Comparison of ENCODE assay signal across 18 cellular contexts in genomic region chr9:110041452-110041851, GRCh38.
DNase-seq lines count a peak whose midpoint lies in the region; ATAC-seq, FAIRE-seq and TF ChIP-seq lines count a peak whose summit lies in the region.
"Had no signal": no experiment of that assay in that cellular context is flagged by ENCODE, and none has a peak within 500 bp of the region (broad histone marks: within the 10 kb centered on the region; RNA-seq: fewer than 3 reads in every experiment).

No MANE protein-coding gene starts in this region.

- no peak for TF ChIP-seq CTCF in heart right ventricle (IDR thresholded peaks at IDR 0.05)
- no peak for TF ChIP-seq CTCF in sigmoid colon (IDR thresholded peaks at IDR 0.05)
- no peak for TF ChIP-seq CTCF in pancreas (IDR thresholded peaks at IDR 0.05)

- H3K27me3 ChIP-seq in heart right ventricle (no peaks in the 10 kb centered on the region), sigmoid colon (no peaks in the 10 kb centered on the region), aorta (ENCODE audit: control insufficient read depth in 1 of 2, insufficient read depth in 2 of 2, low read length in 1 of 2) (no peaks in the 10 kb centered on the region), pancreas (no peaks in the 10 kb centered on the region)

- no peak overlapping the region for H3K4me3 ChIP-seq in heart right ventricle
- H3K4me3 ChIP-seq in sigmoid colon, result no peak overlapping the region
- no peak overlapping the region for H3K4me3 ChIP-seq in aorta (ENCODE audit: low read length in 2 of 2)
- H3K4me3 ChIP-seq in pancreas, result no peak overlapping the region

- intact Hi-C loops in Right ventricle myocardium superior (cut with DNase I) (no loop called here), Right ventricle myocardium inferior (cut with DNase I) (no loop called here), heart right ventricle (cut with DNase I) (loop anchor here in 2 of 10 donors (2.0 to 5.0 kb wide), 2 partner anchors 63 to 129 kb away; no protein-coding TSS in a partner anchor), sigmoid colon (cut with DNase I) (no loop called here), aorta (cut with DNase I) (loop anchor here in 1 of 2 donors (10.0 kb wide), 1 partner anchor 137 kb away; no protein-coding TSS in a partner anchor), pancreas (cut with DNase I) (no loop called here)

- H3K9me3 ChIP-seq in heart right ventricle (no peaks in the 10 kb centered on the region), sigmoid colon (no peaks in the 10 kb centered on the region), aorta (ENCODE audit: control insufficient read depth, low read length) (no peaks in the 10 kb centered on the region), pancreas (no peaks in the 10 kb centered on the region)

- peak; percentile 34 for ATAC-seq in Right ventricle myocardium superior (ENCODE audit: poor library complexity)
- no peak for ATAC-seq in Right ventricle myocardium inferior
- ATAC-seq in heart right ventricle, result peak in 6 of 8 donors; percentile 22 to 63 (median 46)
- no peak for ATAC-seq in aorta (ENCODE audit: low FRiP score)
- no peak for ATAC-seq in pancreas
- ATAC-seq: HCT116 had no signal

- no peak for TF ChIP-seq EP300 in sigmoid colon (IDR thresholded peaks at IDR 0.05)

- no peaks in the 10 kb centered on the region for H3K36me3 ChIP-seq in heart right ventricle
- H3K36me3 ChIP-seq in sigmoid colon, result no peaks in the 10 kb centered on the region
- H3K36me3 ChIP-seq in aorta (ENCODE audit: control insufficient read depth in 1 of 2, insufficient read depth in 2 of 2, low read length in 1 of 2), result no peaks in the 10 kb centered on the region
- H3K36me3 ChIP-seq in pancreas, result no peaks in the 10 kb centered on the region

- 53 to 56% methylated on average over 5 of the region's 5 CpGs for WGBS in heart right ventricle, 2 donors
- 73 to 90% methylated on average over 5 of the region's 5 CpGs for WGBS in sigmoid colon, 2 donors
- 64 to 65% methylated on average over 5 of the region's 5 CpGs for WGBS in aorta, 2 donors
- WGBS in pancreas, 2 donors, result 71 to 75% methylated on average over 5 of the region's 5 CpGs

- H3K27ac ChIP-seq in heart right ventricle (peak overlapping the region in 9 of 10 donors; percentile 25 to 80 (median 59)), sigmoid colon (peak overlapping the region; percentile 37 to 73 (median 65)), aorta (ENCODE audit: low read depth in 1 of 2, low read length in 2 of 2) (peak overlapping the region; percentile 76 to 84), pancreas (no peak overlapping the region)
- H3K27ac ChIP-seq: C4-2B, VCaP had no signal

- FAIRE-seq in pancreas (lab: Jason Lieb, UNC), result no peak
- FAIRE-seq: keratinocyte had no signal

- H3K4me1 ChIP-seq in heart right ventricle, result peaks cover 4 to 46% (median 37%) of the 10 kb centered on the region in 9 donors
- peaks cover 0 to 31% (median 23%) of the 10 kb centered on the region in 4 donors for H3K4me1 ChIP-seq in sigmoid colon
- H3K4me1 ChIP-seq in aorta (ENCODE audit: control insufficient read depth in 1 of 2, insufficient read depth in 2 of 2, low read length in 2 of 2), result peaks cover 2 to 3% of the 10 kb centered on the region in 2 donors
- no peaks in the 10 kb centered on the region for H3K4me1 ChIP-seq in pancreas

- no peak for TF ChIP-seq POLR2A in sigmoid colon (IDR thresholded peaks at IDR 0.05)

- DNase-seq in Right ventricle myocardium superior, result no peak
- DNase-seq in Right ventricle myocardium inferior (ENCODE audit: missing footprints), result no peak
- DNase-seq in heart right ventricle, result no peak
- no peak for DNase-seq in sigmoid colon
- no peak for DNase-seq in aorta
- no peak for DNase-seq in NCI-H146 (lab: John Stamatoyannopoulos, UW)
- no peak for DNase-seq in pancreas
- DNase-seq in NCI-H2227 (lab: John Stamatoyannopoulos, UW; ENCODE audit: unreplicated experiment), result no peak
- DNase-seq: activated CD4-positive, alpha-beta memory T cell treated with anti-CD3 and anti-CD28 coated beads for 36 hours; activated naive CD4-positive, alpha-beta T cell treated with anti-CD3 and anti-CD28 coated beads for 36 hours; endodermal cell; midbrain; NCI-H1417; stimulated activated CD4-positive, alpha-beta T cell treated with anti-CD3 and anti-CD28 coated beads, Interleukin-15, amount 100 ng/mL, for 24 hours had no signal

Comparison
In these comparisons a context has a peak if more than half of its experiments do, and no peak if none do; other contexts are left out.
1. ATAC-seq: peak in Right ventricle myocardium superior (single experiment) and heart right ventricle (6 of 8); none in Right ventricle myocardium inferior (single experiment), aorta (single experiment) and pancreas (0 of 4).
2. H3K27ac ChIP-seq: peak in heart right ventricle (9 of 10), sigmoid colon (4 of 4) and aorta (2 of 2); none in pancreas (0 of 4).